ENCODE assay signal across 9 cellular contexts in the genomic region with DNA sequence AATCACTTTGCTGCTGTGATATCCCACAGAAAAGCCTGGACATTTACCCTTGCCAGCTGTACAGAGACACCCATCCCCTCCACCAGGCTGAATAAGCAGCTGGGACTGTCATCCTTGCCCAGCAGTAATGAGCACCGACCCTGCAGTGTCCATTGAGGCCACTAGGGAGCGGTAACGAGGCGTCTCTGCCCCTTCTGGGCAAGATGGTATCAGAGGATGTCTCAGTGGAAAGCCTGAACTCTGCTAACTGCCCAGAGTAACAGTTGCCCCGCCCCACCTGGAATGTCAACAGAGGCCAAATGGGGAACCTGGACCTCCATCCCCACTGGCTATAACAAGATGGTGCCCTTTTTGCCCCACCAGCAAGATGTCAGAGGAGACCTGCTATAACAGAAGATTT. TPM values are rescaled to one million over a fixed set of nuclear protein-coding genes. Genes with fewer than 3 reads are reported as not detected.
DNase-seq lines count a peak whose midpoint lies in the region; ATAC-seq and TF ChIP-seq lines count a peak whose summit lies in the region.
"Had no signal": no experiment of that assay in that cellular context is flagged by ENCODE, and none has a peak within 500 bp of the region (broad histone marks: within the 10 kb centered on the region; RNA-seq: fewer than 3 reads in every experiment).

No MANE protein-coding gene starts in this region.

- H3K4me1 ChIP-seq in left ventricle myocardium inferior: no peaks in the 10 kb centered on the region
- no peaks in the 10 kb centered on the region for H3K4me1 ChIP-seq in OCI-LY1 (ENCODE audit: insufficient read depth, low read length, severe bottlenecking)

- H4K20me1 ChIP-seq in OCI-LY1 (ENCODE audit: insufficient read depth, low read length): no peaks in the 10 kb centered on the region

- no peaks in the 10 kb centered on the region for H3F3A ChIP-seq in OCI-LY1 (ENCODE audit: insufficient read depth, low read length)

- H3K79me2 ChIP-seq in OCI-LY1 (ENCODE audit: insufficient read depth, low read length): no peaks in the 10 kb centered on the region

- no peak overlapping the region for H3K4me3 ChIP-seq in left ventricle myocardium inferior
- H3K4me3 ChIP-seq in OCI-LY1 (ENCODE audit: low read depth, low read length, poor library complexity, severe bottlenecking): no peak overlapping the region
- no peak overlapping the region for H3K4me3 ChIP-seq in choroid plexus epithelial cell (ENCODE audit: low read depth, low read length)

- peaks cover 12% of the 10 kb centered on the region for H3K27me3 ChIP-seq in left ventricle myocardium inferior (ENCODE audit: low read depth)
- H3K27me3 ChIP-seq in OCI-LY1 (ENCODE audit: insufficient read depth, low read length): no peaks in the 10 kb centered on the region

- H2AFZ ChIP-seq in OCI-LY1 (ENCODE audit: low read length): no peak overlapping the region

- ATAC-seq in HG03442 (IDR thresholded peaks at IDR 0.05; ENCODE audit: unreplicated experiment) (no peak), GM18858 (IDR thresholded peaks at IDR 0.05; ENCODE audit: unreplicated experiment) (no peak)
- ATAC-seq: stimulated activated effector memory CD8-positive, alpha-beta T cell treated with anti-CD3 and anti-CD28 coated beads, Interleukin-12 subunit alpha, Interleukin-12 subunit beta, amount 100 ng/mL, for 72 hours had no signal

- peak; percentile 37 for TF ChIP-seq CTCF in left ventricle myocardium inferior (IDR thresholded peaks at IDR 0.05; ENCODE audit: borderline replicate concordance)
- peak; percentile 65 for TF ChIP-seq CTCF in OCI-LY1 (IDR thresholded peaks at IDR 0.05; ENCODE audit: low read length)
- TF ChIP-seq CTCF in choroid plexus epithelial cell (conservative IDR thresholded peaks at IDR 0.05; ENCODE audit: low read depth, low read length): peak; percentile 61

- H3K4me2 ChIP-seq in OCI-LY1 (ENCODE audit: low read length): no peak overlapping the region

- H3K27ac ChIP-seq in left ventricle myocardium inferior (replicated peaks) (no peak overlapping the region), OCI-LY1 (ENCODE audit: low read depth, low read length, poor library complexity, severe bottlenecking) (no peak overlapping the region)

- H3K9me3 ChIP-seq in left ventricle myocardium inferior (replicated peaks) (no peaks in the 10 kb centered on the region), OCI-LY1 (ENCODE audit: low read length) (no peaks in the 10 kb centered on the region)

- H3K9ac ChIP-seq in OCI-LY1 (ENCODE audit: low read length): no peak overlapping the region

- intact Hi-C loops in left ventricle myocardium inferior (cut with micrococcal nuclease) (no loop called here), cardiac septum (cut with DNase I) (no loop called here)

- H3K9me2 ChIP-seq in OCI-LY1 (ENCODE audit: low read depth, low read length): no peaks in the 10 kb centered on the region

- DNase-seq in left ventricle myocardium inferior (no peak), cardiac septum (ENCODE audit: low spot score) (no peak), choroid plexus epithelial cell (ENCODE audit: low read depth) (peak; percentile 26), retina (peak; percentile 13), OCI-M2 (lab: John Stamatoyannopoulos, UW; ENCODE audit: unreplicated experiment) (no peak)

- no peaks in the 10 kb centered on the region for H3K36me3 ChIP-seq in left ventricle myocardium inferior
- H3K36me3 ChIP-seq in OCI-LY1 (ENCODE audit: insufficient read depth, low read length): no peaks in the 10 kb centered on the region

RNA-seq across cellular contexts. Expression of a gene that starts 22.8 kb away (rescaled TPM):
- total RNA-seq in left ventricle myocardium inferior: not detected
- total RNA-seq in cardiac septum: not detected

RNA-seq across cellular contexts. Expression of a gene that starts 52.0 kb away (rescaled TPM):
- total RNA-seq in left ventricle myocardium inferior: 4.8 TPM
- total RNA-seq in cardiac septum: 3.7 TPM

Comparison
In these comparisons a context has a peak if more than half of its experiments do, and no peak if none do; other contexts are left out.
1. DNase-seq: peak in choroid plexus epithelial cell (single experiment) and retina (single experiment); none in left ventricle myocardium inferior (single experiment), cardiac septum (single experiment) and OCI-M2 (single experiment).
2. Peak in every context shown above with its lines, with median percentiles within 50 percentile points of each other: CTCF ChIP-seq.